1 cellular context compared by ENCODE assay signal in genomic region chr6:166382933-166383816, GRCh38.
TF ChIP-seq lines count a peak whose summit lies in the region.

Gene MPC1 (minus strand): TSS chr6:166382940. CDS start chr6:166382876, 64 bp downstream.

TF ChIP-seq in HEK293, 187 proteins besides CTCF, POLR2A, EP300 and RAD21 (continued from another document and continues in another):
- peak; percentile 60 for TF ChIP-seq PRDM10 (tag by site-specific recombination; IDR thresholded peaks at IDR 0.05)
- TF ChIP-seq ZBTB11 (tag by site-specific recombination; conservative IDR thresholded peaks at IDR 0.05; ENCODE audit: low read depth): no peak
- no peak for TF ChIP-seq ZNF280C (tag by site-specific recombination; IDR thresholded peaks at IDR 0.05)
- TF ChIP-seq ZNF335 (tag by site-specific recombination; conservative IDR thresholded peaks at IDR 0.05): peak; percentile 75
- TF ChIP-seq SP2 (tag by site-specific recombination; IDR thresholded peaks at IDR 0.05): peak; percentile 84
- no peak for TF ChIP-seq ZNF510 (tag by site-specific recombination; IDR thresholded peaks at IDR 0.05; ENCODE audit: insufficient replicate concordance)
- no peak for TF ChIP-seq ZNF488 (tag by site-specific recombination; IDR thresholded peaks at IDR 0.05)
- no peak for TF ChIP-seq ZSCAN23 (tag by site-specific recombination; IDR thresholded peaks at IDR 0.05)
- TF ChIP-seq ZNF19 (tag by site-specific recombination; IDR thresholded peaks at IDR 0.05; ENCODE audit: low read depth): no peak
- TF ChIP-seq ZNF561 (tag by site-specific recombination; IDR thresholded peaks at IDR 0.05; ENCODE audit: borderline replicate concordance): no peak; the same call in 1 of the 2 replicates
- TF ChIP-seq ZNF404 (tag by site-specific recombination; IDR thresholded peaks at IDR 0.05): no peak
- no peak for TF ChIP-seq ZNF645 (tag by site-specific recombination; IDR thresholded peaks at IDR 0.05)
- no peak for TF ChIP-seq ZNF341 (tag by site-specific recombination; IDR thresholded peaks at IDR 0.05; ENCODE audit: low read depth)
- TF ChIP-seq HOXC10 (CRISPR knock-in tag; IDR thresholded peaks at IDR 0.05): peak; percentile 69; the same call in 1 of the 2 replicates
- no peak for TF ChIP-seq YY1 (tag by site-specific recombination; IDR thresholded peaks at IDR 0.05)
- TF ChIP-seq ZBTB48 (tag by site-specific recombination; IDR thresholded peaks at IDR 0.05): peak; percentile 80
- peak; percentile 83; the same call in 1 of the 2 replicates for TF ChIP-seq KLF8 (tag by site-specific recombination; IDR thresholded peaks at IDR 0.05)
- TF ChIP-seq ZNF843 (tag by site-specific recombination; IDR thresholded peaks at IDR 0.05): no peak
- TF ChIP-seq ZNF324 (tag by site-specific recombination; IDR thresholded peaks at IDR 0.05): no peak
- TF ChIP-seq ZNF654 (tag by site-specific recombination; IDR thresholded peaks at IDR 0.05; ENCODE audit: low read depth): no peak
- TF ChIP-seq ZNF580 (tag by site-specific recombination; IDR thresholded peaks at IDR 0.05): no peak
- peak; percentile 52; the same call in 1 of the 2 replicates for TF ChIP-seq MEIS1 (CRISPR knock-in tag; IDR thresholded peaks at IDR 0.05; ENCODE audit: borderline replicate concordance)
- TF ChIP-seq ZXDB (tag by site-specific recombination; IDR thresholded peaks at IDR 0.05): peak; percentile 36; the same call in 1 of the 2 replicates
- TF ChIP-seq ZNF660 (tag by site-specific recombination; IDR thresholded peaks at IDR 0.05): 0 out of 2 replicates have a peak, but pooled peaks have one; percentile 8
- 0 out of 2 replicates have a peak, but pooled peaks have one; percentile 44 for TF ChIP-seq ZFP37 (tag by site-specific recombination; IDR thresholded peaks at IDR 0.05)
- peak; percentile 38; the same call in 1 of the 2 replicates for TF ChIP-seq ZNF423 (tag by site-specific recombination; IDR thresholded peaks at IDR 0.05)
- no peak for TF ChIP-seq ZNF501 (tag by site-specific recombination; IDR thresholded peaks at IDR 0.05)
- TF ChIP-seq AEBP2 (tag by site-specific recombination; IDR thresholded peaks at IDR 0.05; ENCODE audit: borderline replicate concordance): no peak
- TF ChIP-seq ZNF610 (tag by site-specific recombination; IDR thresholded peaks at IDR 0.05; ENCODE audit: borderline replicate concordance): no peak
- peak; percentile 86 for TF ChIP-seq ZIC2 (tag by site-specific recombination; IDR thresholded peaks at IDR 0.05)
- peak; percentile 12; the same call in 1 of the 2 replicates for TF ChIP-seq ZNF76 (tag by site-specific recombination; IDR thresholded peaks at IDR 0.05; ENCODE audit: borderline replicate concordance, low read depth)
- TF ChIP-seq KLF7 (tag by site-specific recombination; IDR thresholded peaks at IDR 0.05; ENCODE audit: borderline replicate concordance): no peak
- TF ChIP-seq ZNF596 (tag by site-specific recombination; IDR thresholded peaks at IDR 0.05): no peak
- TF ChIP-seq ZNF518A (tag by site-specific recombination; conservative IDR thresholded peaks at IDR 0.05; ENCODE audit: low read depth): no peak
